23 cellular contexts compared by ENCODE assay signal in genomic region chr12:111677186-111677585, GRCh38.
"Had no signal": no experiment of that assay in that cellular context is flagged by ENCODE, and none has a peak within 500 bp of the region (broad histone marks: within the 10 kb centered on the region; RNA-seq: fewer than 3 reads in every experiment).

No MANE protein-coding gene starts in this region.

- H3K9me3 ChIP-seq: colonic mucosa, left ventricle myocardium inferior, lower lobe of right lung, ovary, psoas muscle, sigmoid colon, stomach, thoracic aorta, transverse colon had no signal

- H3K4me1 ChIP-seq: colonic mucosa, foreskin keratinocyte, left ventricle myocardium inferior, lower lobe of right lung, neural progenitor cell, psoas muscle, transverse colon had no signal

- H3K27ac Mint-ChIP-seq: memory B cell; mesothelial cell of epicardium; natural killer cell; neural progenitor cell; stimulated activated naive B cell treated with anti-CD40 and anti-IgM and Interleukin-4, amounts not matched to agents 10 μg/mL and 1 μg/mL and 100 μg/mL, for 72 hours had no signal

- H3K4me3 Mint-ChIP-seq: memory B cell; mesothelial cell of epicardium; natural killer cell; neural progenitor cell; stimulated activated naive B cell treated with anti-CD40 and anti-IgM and Interleukin-4, amounts not matched to agents 10 μg/mL and 1 μg/mL and 100 μg/mL, for 72 hours had no signal

- H3K9me3 Mint-ChIP-seq: memory B cell; mesothelial cell of epicardium; natural killer cell; neural progenitor cell; stimulated activated naive B cell treated with anti-CD40 and anti-IgM and Interleukin-4, amounts not matched to agents 10 μg/mL and 1 μg/mL and 100 μg/mL, for 72 hours had no signal

- H3K4me3 ChIP-seq: colonic mucosa, hepatocyte, left ventricle myocardium inferior, lower lobe of right lung, neural progenitor cell, ovary, psoas muscle, sigmoid colon, skin epidermis, stomach, thoracic aorta, transverse colon had no signal

- H3K4me1 Mint-ChIP-seq: memory B cell; mesothelial cell of epicardium; natural killer cell; neural progenitor cell; stimulated activated naive B cell treated with anti-CD40 and anti-IgM and Interleukin-4, amounts not matched to agents 10 μg/mL and 1 μg/mL and 100 μg/mL, for 72 hours had no signal

- H3K36me3 ChIP-seq: ovary had no signal

- H3K27ac ChIP-seq: colonic mucosa, foreskin keratinocyte, hepatocyte, left ventricle myocardium inferior, lower lobe of right lung, neural progenitor cell, ovary, psoas muscle, sigmoid colon, skin epidermis, stomach, thoracic aorta, transverse colon had no signal

- H3K27me3 ChIP-seq: colonic mucosa, foreskin keratinocyte, hepatocyte, neural progenitor cell, ovary, sigmoid colon, stomach, transverse colon had no signal

- DNase-seq: colonic mucosa; dermis blood vessel endothelial cell; foreskin keratinocyte; kidney; left cardiac atrium; left ventricle myocardium inferior; lower lobe of right lung; natural killer cell; ovary; psoas muscle; sigmoid colon; stimulated activated CD4-positive, alpha-beta T cell treated with anti-CD3 and anti-CD28 coated beads, Interleukin-2, amount 100 ng/mL, for 24 hours; stimulated activated CD4-positive, alpha-beta T cell treated with anti-CD3 and anti-CD28 coated beads, Interleukin-4, amount 100 ng/mL, for 4 hours; stimulated activated naive B cell treated with anti-CD40 and anti-IgM and Interleukin-4, amounts not matched to agents 10 μg/mL and 1 μg/mL and 100 μg/mL, for 72 hours; stomach; substantia nigra; transverse colon had no signal

- ATAC-seq: foreskin keratinocyte; left cardiac atrium; lower lobe of right lung; natural killer cell; psoas muscle; stimulated activated naive B cell treated with anti-CD40 and anti-IgM and Interleukin-4, amounts not matched to agents 10 μg/mL and 1 μg/mL and 100 μg/mL, for 72 hours had no signal

- H3K27me3 Mint-ChIP-seq: memory B cell; stimulated activated naive B cell treated with anti-CD40 and anti-IgM and Interleukin-4, amounts not matched to agents 10 μg/mL and 1 μg/mL and 100 μg/mL, for 72 hours had no signal
